32 cellular contexts compared by ENCODE assay signal in the genomic region with DNA sequence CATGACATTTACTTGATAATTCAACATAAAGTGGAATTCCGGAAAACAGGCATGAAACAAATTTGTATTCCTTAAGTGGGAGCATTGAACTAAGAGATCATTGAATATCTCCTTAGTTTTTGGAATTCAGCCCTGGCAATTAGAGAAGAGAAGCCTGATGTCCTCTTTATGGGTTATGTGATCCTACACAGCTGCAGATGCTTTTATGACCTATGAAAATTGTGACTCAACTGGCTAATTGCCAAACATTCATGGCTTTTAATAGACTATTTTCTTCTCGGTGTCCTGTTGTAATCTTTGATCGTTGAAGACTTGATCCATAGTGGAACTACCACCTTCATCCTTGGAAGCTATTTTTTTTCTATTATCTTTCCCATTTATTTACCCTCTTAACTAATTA. TPM values are rescaled to one million over a fixed set of nuclear protein-coding genes. Genes with fewer than 3 reads are reported as not detected.
"Had no signal": no experiment of that assay in that cellular context is flagged by ENCODE, and none has a peak within 500 bp of the region (broad histone marks: within the 10 kb centered on the region; RNA-seq: fewer than 3 reads in every experiment).

No MANE protein-coding gene starts in this region.

- H3K9ac ChIP-seq: SK-N-SH had no signal

- H3K27ac Mint-ChIP-seq: activated CD4-positive, alpha-beta T cell treated with anti-CD3 and anti-CD28 coated beads, Interleukin-2, amount 10 ng/mL, durations not matched to agents 24 days and 14 days; activated CD8-positive, alpha-beta T cell treated with anti-CD3 and anti-CD28 coated beads for 36 hours; activated naive CD4-positive, alpha-beta T cell treated with anti-CD3 and anti-CD28 coated beads for 36 hours; activated naive CD4-positive, alpha-beta T cell treated with anti-CD3 and anti-CD28 coated beads, Interleukin-2, amount 50 U/mL, for 72 hours; activated T-cell treated with anti-CD3 and anti-CD28 coated beads, Interleukin-2, amount 50 U/mL, for 24 hours; activated T-helper 1 cell treated with anti-CD3 and anti-CD28 coated beads, Interleukin-12 subunit alpha, Interleukin-12 subunit beta, Interleukin-2, Interleukin-4 antibody, amounts not matched to agents 30 ng/mL and 10 ng/mL and 1 ng/mL, durations not matched to agents 14 hours and 24 hours and 36 hours; T-helper 1 cell treated with Interleukin-12 subunit alpha and Interleukin-12 subunit beta and Interleukin-4 antibody, amounts not matched to agents 30 μg/mL and 1 μg/mL, for 36 hours; T-helper 2 cell treated with Interferon-gamma antibody and Interleukin-4, amounts not matched to agents 5 μg/mL and 100 μg/mL, for 36 hours had no signal

- H3K4me1 Mint-ChIP-seq: activated CD4-positive, alpha-beta T cell treated with anti-CD3 and anti-CD28 coated beads, Interleukin-2, amount 10 ng/mL, durations not matched to agents 24 days and 14 days had no signal

- H3K4me3 Mint-ChIP-seq: activated CD4-positive, alpha-beta T cell treated with anti-CD3 and anti-CD28 coated beads, Interleukin-2, amount 10 ng/mL, durations not matched to agents 24 days and 14 days; activated CD8-positive, alpha-beta T cell treated with anti-CD3 and anti-CD28 coated beads for 36 hours; activated naive CD4-positive, alpha-beta T cell treated with anti-CD3 and anti-CD28 coated beads for 36 hours; activated T-cell treated with anti-CD3 and anti-CD28 coated beads, Interleukin-2, amount 50 U/mL, for 24 hours; activated T-helper 1 cell treated with anti-CD3 and anti-CD28 coated beads, Interleukin-12 subunit alpha, Interleukin-12 subunit beta, Interleukin-2, Interleukin-4 antibody, amounts not matched to agents 30 ng/mL and 10 ng/mL and 1 ng/mL, durations not matched to agents 14 hours and 24 hours and 36 hours; T-helper 1 cell treated with Interleukin-12 subunit alpha and Interleukin-12 subunit beta and Interleukin-4 antibody, amounts not matched to agents 30 μg/mL and 1 μg/mL, for 36 hours; T-helper 2 cell treated with Interferon-gamma antibody and Interleukin-4, amounts not matched to agents 5 μg/mL and 100 μg/mL, for 36 hours had no signal

- H3K4me1 ChIP-seq: adrenal gland, body of pancreas, breast epithelium, Peyer's patch, SJSA1 had no signal

- H3K4me3 ChIP-seq: adrenal gland, body of pancreas, breast epithelium, Peyer's patch, SJSA1 had no signal

- H3K9me3 Mint-ChIP-seq: activated CD4-positive, alpha-beta T cell treated with anti-CD3 and anti-CD28 coated beads, Interleukin-2, amount 10 ng/mL, durations not matched to agents 24 days and 14 days; activated CD8-positive, alpha-beta T cell treated with anti-CD3 and anti-CD28 coated beads for 36 hours; activated naive CD4-positive, alpha-beta T cell treated with anti-CD3 and anti-CD28 coated beads for 36 hours; activated T-cell treated with anti-CD3 and anti-CD28 coated beads, Interleukin-2, amount 50 U/mL, for 24 hours; activated T-helper 1 cell treated with anti-CD3 and anti-CD28 coated beads, Interleukin-12 subunit alpha, Interleukin-12 subunit beta, Interleukin-2, Interleukin-4 antibody, amounts not matched to agents 30 ng/mL and 10 ng/mL and 1 ng/mL, durations not matched to agents 14 hours and 24 hours and 36 hours; T-helper 1 cell treated with Interleukin-12 subunit alpha and Interleukin-12 subunit beta and Interleukin-4 antibody, amounts not matched to agents 30 μg/mL and 1 μg/mL, for 36 hours; T-helper 2 cell treated with Interferon-gamma antibody and Interleukin-4, amounts not matched to agents 5 μg/mL and 100 μg/mL, for 36 hours had no signal

- H3K27me3 Mint-ChIP-seq: activated CD8-positive, alpha-beta T cell treated with anti-CD3 and anti-CD28 coated beads for 36 hours had no signal

- H3K27ac ChIP-seq: adrenal gland, body of pancreas, breast epithelium, Peyer's patch, SJSA1 had no signal

- H3K4me2 ChIP-seq: SK-N-SH had no signal

- H3K36me3 ChIP-seq: adrenal gland, breast epithelium, Peyer's patch, SJSA1 had no signal

- H3K9me3 ChIP-seq: adrenal gland, body of pancreas, breast epithelium, Peyer's patch, SJSA1, SK-N-SH had no signal

- H3K36me3 Mint-ChIP-seq: activated naive CD4-positive, alpha-beta T cell treated with anti-CD3 and anti-CD28 coated beads, Interleukin-2, amount 50 U/mL, for 72 hours had no signal

- H3K27me3 ChIP-seq: adrenal gland, body of pancreas, Peyer's patch had no signal

- DNase-seq: activated CD4-positive, alpha-beta T cell treated with anti-CD3 and anti-CD28 coated beads, Interleukin-2, amount 10 ng/mL, durations not matched to agents 24 days and 14 days; activated CD4-positive, alpha-beta T cell treated with anti-CD3 and anti-CD28 coated beads, Interleukin-2, amount 50 U/mL, for 4 hours; activated CD8-positive, alpha-beta T cell treated with anti-CD3 and anti-CD28 coated beads for 36 hours; activated gamma-delta T cell treated with Interleukin-2 at 50 U/mL for 16 hours; activated naive CD4-positive, alpha-beta T cell treated with anti-CD3 and anti-CD28 coated beads for 36 hours; activated T-cell treated with anti-CD3 and anti-CD28 coated beads, Interleukin-2, amount 50 U/mL, for 24 hours; adrenal gland; body of pancreas; Kasumi-1; KG1; NCI-H1092 treated with DMSO at 0.1 percent for 48 hours; NCI-H1436; NCI-H1694; NCI-H1930; NCI-H2081 treated with DMSO at 0.1 percent for 48 hours; NCI-H510A treated with DMSO at 0.1 percent for 48 hours; NCI-H526 treated with DMSO at 0.1 percent for 48 hours; NK-92 treated with Interleukin-12 subunit alpha and Interleukin-12 subunit beta, amount 100 ng/mL, for 24 hours; PC-3; Peyer's patch; RPMI8226; SHP77 treated with DMSO at 0.1 percent for 48 hours; SK-N-SH had no signal

RNA-seq across cellular contexts. Expression of a gene that starts 46.1 kb away (rescaled TPM):
- total RNA-seq: activated CD4-positive, alpha-beta T cell treated with anti-CD3 and anti-CD28 coated beads, Interleukin-2, amount 10 ng/mL, durations not matched to agents 24 days and 14 days; activated CD8-positive, alpha-beta memory T cell treated with anti-CD3 and anti-CD28 coated beads for 36 hours; activated CD8-positive, alpha-beta T cell treated with anti-CD3 and anti-CD28 coated beads for 36 hours; activated naive CD4-positive, alpha-beta T cell treated with anti-CD3 and anti-CD28 coated beads for 36 hours; activated naive CD4-positive, alpha-beta T cell treated with anti-CD3 and anti-CD28 coated beads, Interleukin-2, amount 50 U/mL, for 72 hours; activated T-helper 1 cell treated with anti-CD3 and anti-CD28 coated beads, Interleukin-12 subunit alpha, Interleukin-12 subunit beta, Interleukin-2, Interleukin-4 antibody, amounts not matched to agents 30 ng/mL and 10 ng/mL and 1 ng/mL, durations not matched to agents 14 hours and 24 hours and 36 hours; astrocyte; body of pancreas; breast epithelium; M059J; PC-3; SJSA1 had no signal
- polyA plus RNA-seq: SK-N-SH had no signal
